In genomic region chrX:18951032-18951431, GRCh38 we compare ENCODE assay signal across 1 cellular context.
TF ChIP-seq lines count a peak whose summit lies in the region.

No MANE protein-coding gene starts in this region.

TF ChIP-seq in H1, 55 proteins besides CTCF, POLR2A, EP300 and RAD21:
- TF ChIP-seq BRCA1 (IDR thresholded peaks at IDR 0.05; ENCODE audit: low read depth, low read length) (no peak), JUND (IDR thresholded peaks at IDR 0.05; ENCODE audit: low read length) (no peak), CHD1 (IDR thresholded peaks at IDR 0.05; ENCODE audit: low read depth, low read length) (no peak), SP4 (IDR thresholded peaks at IDR 0.05; ENCODE audit: low read length) (no peak), CBX8 (IDR thresholded peaks at IDR 0.05; ENCODE audit: borderline replicate concordance, low read depth, low read length) (no peak), NRF1 (IDR thresholded peaks at IDR 0.05; ENCODE audit: low read depth, low read length) (no peak), RNF2 (IDR thresholded peaks at IDR 0.05; ENCODE audit: borderline replicate concordance, low read depth, low read length, missing control alignments, poor library complexity, severe bottlenecking) (no peak), E2F6 (IDR thresholded peaks at IDR 0.05) (no peak), SP2 (IDR thresholded peaks at IDR 0.05; ENCODE audit: low read length) (no peak), PHF8 (conservative IDR thresholded peaks at IDR 0.05; ENCODE audit: low read depth, low read length) (no peak), JUN (IDR thresholded peaks at IDR 0.05; ENCODE audit: low read depth, low read length) (no peak), ZNF274 (IDR thresholded peaks at IDR 0.05; ENCODE audit: borderline replicate concordance, extremely low read depth, low read length) (no peak), RBBP5 (IDR thresholded peaks at IDR 0.05; ENCODE audit: borderline replicate concordance, low read depth, low read length) (no peak), BACH1 (IDR thresholded peaks at IDR 0.05; ENCODE audit: low read length) (no peak), TEAD4 (IDR thresholded peaks at IDR 0.05; ENCODE audit: low read depth, low read length) (no peak), NANOG (IDR thresholded peaks at IDR 0.05; ENCODE audit: insufficient read depth, low read depth, low read length, poor library complexity, severe bottlenecking) (no peak), KDM4A (IDR thresholded peaks at IDR 0.05; ENCODE audit: low read depth, low read length, severe bottlenecking) (no peak), ASH2L (IDR thresholded peaks at IDR 0.05; ENCODE audit: low read length) (no peak), SP1 (IDR thresholded peaks at IDR 0.05; ENCODE audit: low read depth, low read length) (no peak), EZH2 (IDR thresholded peaks at IDR 0.05; ENCODE audit: low read depth, low read length, severe bottlenecking) (no peak)
